Comparison of ENCODE assay signal across 7 cellular contexts in the genomic region with DNA sequence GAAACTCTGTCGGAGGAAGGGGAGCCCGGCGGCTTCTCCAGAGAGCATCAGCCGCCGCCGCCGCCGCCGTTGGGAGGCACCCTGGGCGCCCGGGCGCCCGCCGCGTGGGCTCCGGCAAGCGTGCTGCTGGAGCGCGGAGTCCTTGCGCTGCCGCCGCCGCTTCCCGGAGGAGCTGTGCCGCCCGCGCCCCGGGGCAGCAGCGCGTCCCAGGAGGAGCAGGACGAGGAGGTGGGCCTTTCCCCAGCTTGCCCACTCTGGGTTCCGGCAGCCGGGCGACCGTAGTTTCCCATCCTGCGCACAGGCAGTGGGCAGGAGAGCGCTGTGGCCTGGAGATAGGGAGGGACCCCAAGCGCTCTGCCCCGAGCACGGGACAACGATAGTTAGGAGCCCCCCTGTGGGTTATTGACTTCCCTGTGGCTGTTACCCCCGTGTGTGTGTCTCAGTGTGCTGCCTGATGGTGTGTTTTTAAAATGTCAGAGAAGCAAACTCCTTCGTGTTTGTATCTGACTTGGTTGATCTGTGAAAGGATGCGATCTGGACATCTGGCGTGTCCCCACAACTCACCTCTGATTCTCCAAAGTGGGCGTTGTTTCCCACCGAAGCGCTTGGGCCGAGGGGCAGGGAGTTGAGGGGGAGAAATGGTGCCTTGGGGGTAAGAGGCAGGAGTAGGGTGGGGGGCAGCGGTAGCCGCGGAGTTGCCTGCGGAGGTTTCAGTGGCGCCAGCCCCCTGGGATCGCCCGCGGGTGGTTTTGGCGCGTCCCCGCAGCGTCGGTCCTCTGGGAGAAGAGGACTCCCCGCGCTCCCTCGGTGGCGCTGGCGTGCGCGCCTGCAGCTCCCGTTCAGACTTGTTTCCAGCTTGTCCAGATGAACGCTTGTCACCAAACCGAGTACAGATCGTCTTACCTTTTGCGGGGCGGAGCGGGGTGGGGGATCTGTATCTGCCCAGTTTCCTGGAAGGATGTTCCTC. TPM values are rescaled to one million over a fixed set of nuclear protein-coding genes. Genes with fewer than 3 reads are reported as not detected.
DNase-seq lines count a peak whose midpoint lies in the region; ATAC-seq and TF ChIP-seq lines count a peak whose summit lies in the region.

No MANE protein-coding gene starts in this region.

- no peak overlapping the region for H2BK20ac ChIP-seq in H9 (ENCODE audit: low read depth, low read length, poor library complexity, severe bottlenecking)

- peak overlapping the region; percentile 64 for H3K4me3 ChIP-seq in GM06990 (replicated peaks; ENCODE audit: low read depth, low read length)
- H3K4me3 ChIP-seq in right cardiac atrium (ENCODE audit: low read length) = peak overlapping the region; percentile 70

- H2AK5ac ChIP-seq in H9 (ENCODE audit: insufficient read length, low read length) = no peak overlapping the region

- ATAC-seq in activated naive CD8-positive, alpha-beta T cell treated with anti-CD3 and anti-CD28 coated beads, Interleukin-2, amount 10 ng/mL, durations not matched to agents 7 days and 5 days (ENCODE audit: low read depth) = peak; percentile 12
- ATAC-seq in right cardiac atrium (peak; percentile 42 to 45), GM18517 (IDR thresholded peaks at IDR 0.05; ENCODE audit: unreplicated experiment) (no peak)

- no peak overlapping the region for H3K23ac ChIP-seq in H9 (ENCODE audit: insufficient read length, low read depth, low read length)

- H2BK15ac ChIP-seq in H9 (ENCODE audit: low read depth, low read length) = no peak overlapping the region

- H3K36me3 Mint-ChIP-seq in H9 (ENCODE audit: insufficient read depth in 1 of 3, low read depth in 3 of 3) = no peaks in the 10 kb centered on the region; a peak in 1 of 7 replicates
- H3K36me3 Mint-ChIP-seq in activated naive CD8-positive, alpha-beta T cell treated with anti-CD3 and anti-CD28 coated beads, Interleukin-2, amount 10 ng/mL, durations not matched to agents 7 days and 5 days = no peaks in the 10 kb centered on the region
- H3K36me3 Mint-ChIP-seq in progenitor cell of endocrine pancreas (ENCODE audit: insufficient read depth) = no peaks in the 10 kb centered on the region

- DNase-seq in GM06990 (ENCODE audit: extremely low read depth, insufficient read length) (peak; percentile 25), H9 (peak; percentile 65), NCI-H2029 treated with DMSO at 0.1 percent for 48 hours (lab: John Stamatoyannopoulos, UW) (peak; percentile 32), right cardiac atrium (peak; percentile 38 to 79 (median 79)), progenitor cell of endocrine pancreas (ENCODE audit: low spot score, unreplicated experiment) (peak; percentile 41)
- peak; percentile 43 for DNase-seq in activated naive CD8-positive, alpha-beta T cell treated with anti-CD3 and anti-CD28 coated beads, Interleukin-2, amount 10 ng/mL, durations not matched to agents 7 days and 5 days

- no peak overlapping the region for H3K18ac ChIP-seq in H9 (ENCODE audit: insufficient read length, low read depth, low read length)

- H3K27me3 Mint-ChIP-seq in H9 (ENCODE audit: low read depth) = peaks cover 85% of the 10 kb centered on the region
- peaks cover 65% of the 10 kb centered on the region for H3K27me3 Mint-ChIP-seq in activated naive CD8-positive, alpha-beta T cell treated with anti-CD3 and anti-CD28 coated beads, Interleukin-2, amount 10 ng/mL, durations not matched to agents 7 days and 5 days
- H3K27me3 Mint-ChIP-seq in progenitor cell of endocrine pancreas = peaks cover 22% of the 10 kb centered on the region

- no peak overlapping the region for H2BK120ac ChIP-seq in H9 (ENCODE audit: low read depth, low read length, poor library complexity, severe bottlenecking)

- H2AFZ ChIP-seq in H9 (ENCODE audit: low read length) = no peak overlapping the region

- TF ChIP-seq CTCF in GM06990 (IDR thresholded peaks at IDR 0.05; ENCODE audit: insufficient read depth, low read length, poor library complexity, severe bottlenecking) = peak; percentile 17
- no peak for TF ChIP-seq CTCF in H9 (conservative IDR thresholded peaks at IDR 0.05)
- no peak for TF ChIP-seq CTCF in progenitor cell of endocrine pancreas (IDR thresholded peaks at IDR 0.05; ENCODE audit: unreplicated experiment)

- H3K4me1 Mint-ChIP-seq in H9 = peaks cover 14 to 18% of the 10 kb centered on the region in 2 experiments
- peaks cover 19% of the 10 kb centered on the region for H3K4me1 Mint-ChIP-seq in activated naive CD8-positive, alpha-beta T cell treated with anti-CD3 and anti-CD28 coated beads, Interleukin-2, amount 10 ng/mL, durations not matched to agents 7 days and 5 days
- peaks cover 22% of the 10 kb centered on the region for H3K4me1 Mint-ChIP-seq in progenitor cell of endocrine pancreas (ENCODE audit: low read depth)

- H2BK12ac ChIP-seq in H9 (ENCODE audit: insufficient read length, low read depth, low read length) = no peak overlapping the region

- no peaks in the 10 kb centered on the region; a peak in 1 of 5 replicates for H3K9me3 Mint-ChIP-seq in H9
- no peaks in the 10 kb centered on the region for H3K9me3 Mint-ChIP-seq in activated naive CD8-positive, alpha-beta T cell treated with anti-CD3 and anti-CD28 coated beads, Interleukin-2, amount 10 ng/mL, durations not matched to agents 7 days and 5 days
- H3K9me3 Mint-ChIP-seq in progenitor cell of endocrine pancreas (ENCODE audit: low read depth) = no peaks in the 10 kb centered on the region

- no peak overlapping the region for H3K56ac ChIP-seq in H9 (ENCODE audit: insufficient read length, low read depth, low read length)

- H3K9me3 ChIP-seq in H9 (ENCODE audit: control insufficient read depth, low read depth, low read length) = no peaks in the 10 kb centered on the region
- no peaks in the 10 kb centered on the region for H3K9me3 ChIP-seq in right cardiac atrium (ENCODE audit: control insufficient read depth, low read length)

- H3T11ph ChIP-seq in H9 (ENCODE audit: low read length) = no peak overlapping the region

- H3K4me1 ChIP-seq in H9 (ENCODE audit: insufficient read depth, low read length) (no peaks in the 10 kb centered on the region), right cardiac atrium (ENCODE audit: control insufficient read depth, insufficient read depth, low read length) (peaks cover 1% of the 10 kb centered on the region)

- no peak overlapping the region for H3K4ac ChIP-seq in H9 (ENCODE audit: low read depth, low read length)

- H4K20me1 ChIP-seq in H9 (ENCODE audit: control insufficient read depth, insufficient read depth, insufficient read length) = no peaks in the 10 kb centered on the region

- intact Hi-C loops in right cardiac atrium (cut with DNase I) = loop anchor here in 1 of 4 donors (10.0 kb wide), 1 partner anchor 148 kb away; no protein-coding TSS in a partner anchor

- H3K79me2 ChIP-seq in H9 (ENCODE audit: insufficient read depth, low read length) = no peaks in the 10 kb centered on the region

- H3K27ac Mint-ChIP-seq in H9 (no peak overlapping the region), progenitor cell of endocrine pancreas (peak overlapping the region; percentile 25)
- H3K27ac Mint-ChIP-seq in activated naive CD8-positive, alpha-beta T cell treated with anti-CD3 and anti-CD28 coated beads, Interleukin-2, amount 10 ng/mL, durations not matched to agents 7 days and 5 days = no peak overlapping the region

- no peak overlapping the region for H3K14ac ChIP-seq in H9 (ENCODE audit: insufficient read depth, low read length)

- H3K4me2 ChIP-seq in H9 (ENCODE audit: insufficient read depth, insufficient read length, low read length) = peak overlapping the region; percentile 96

- no peak overlapping the region for H4K5ac ChIP-seq in H9 (ENCODE audit: insufficient read length, low read depth, low read length)

- H3K9ac ChIP-seq in H9 (ENCODE audit: extremely low read depth, insufficient read length, low read length) = no peak overlapping the region

- no CpG with 5 or more reads among the region's 76 CpGs for whole genome bisulfite sequencing in H9 (ENCODE audit: extremely low coverage, insufficient read length, low lambda C conversion rate)
- WGBS in right cardiac atrium = under 1% methylated on average over 76 of the region's 76 CpGs

- H3K27ac ChIP-seq in H9 (ENCODE audit: insufficient read length, low read depth, low read length) (no peak overlapping the region), right cardiac atrium (ENCODE audit: low read length) (no peak overlapping the region)

- H4K91ac ChIP-seq in H9 (ENCODE audit: insufficient read length, low read depth, low read length) = no peak overlapping the region

- H3K23me2 ChIP-seq in H9 (ENCODE audit: insufficient read length, low read depth, low read length, poor library complexity, severe bottlenecking) = peaks cover 9% of the 10 kb centered on the region

- H4K8ac ChIP-seq in H9 (replicated peaks; ENCODE audit: insufficient read length, low read depth, low read length) = no peak overlapping the region

- no peak overlapping the region for H2BK5ac ChIP-seq in H9 (ENCODE audit: insufficient read length, low read length)

- H3K4me3 Mint-ChIP-seq in H9 (peak overlapping the region; percentile 73 to 91), progenitor cell of endocrine pancreas (ENCODE audit: low read depth) (peak overlapping the region; percentile 90)
- H3K4me3 Mint-ChIP-seq in activated naive CD8-positive, alpha-beta T cell treated with anti-CD3 and anti-CD28 coated beads, Interleukin-2, amount 10 ng/mL, durations not matched to agents 7 days and 5 days = peak overlapping the region; percentile 83

- no peaks in the 10 kb centered on the region for H3K79me1 ChIP-seq in H9 (ENCODE audit: insufficient read depth, low read depth, low read length, poor library complexity, severe bottlenecking)

- POLR2A ChIA-PET in activated naive CD8-positive, alpha-beta T cell treated with anti-CD3 and anti-CD28 coated beads, Interleukin-2, amount 10 ng/mL, durations not matched to agents 7 days and 5 days (lab: Charles Lee) = no interaction called here

- H3K27me3 ChIP-seq in GM06990 (replicated peaks; ENCODE audit: control insufficient read depth, insufficient read depth, low read length) = no peaks in the 10 kb centered on the region; the same call in none of the 2 replicates
- peaks cover 21% of the 10 kb centered on the region for H3K27me3 ChIP-seq in H9 (ENCODE audit: insufficient read depth, low read length)
- H3K27me3 ChIP-seq in right cardiac atrium (ENCODE audit: control insufficient read depth, insufficient read depth) = no peaks in the 10 kb centered on the region

- no peaks in the 10 kb centered on the region for H3K36me3 ChIP-seq in GM06990 (ENCODE audit: control insufficient read depth, insufficient read depth, low read length)

RNA-seq across cellular contexts. Expression of a gene that starts 0.9 kb away (rescaled TPM):
- total RNA-seq in H9 (2021) (3.7 and 4.3 TPM in 2 replicates), right cardiac atrium (10 to 100 TPM; 46.8 to 71.5 (median 57.1) TPM), progenitor cell of endocrine pancreas (45.3 and 50.8 TPM in 2 replicates)
- total RNA-seq in activated naive CD8-positive, alpha-beta T cell treated with anti-CD3 and anti-CD28 coated beads, Interleukin-2, amount 10 ng/mL, durations not matched to agents 7 days and 5 days = 10 to 100 TPM; 13.4 to 14.3 TPM
- polyA plus RNA-seq in right cardiac atrium = 18.9 TPM

Comparison
In these comparisons a context has a peak if more than half of its experiments do, and no peak if none do; other contexts are left out.
1. DNase-seq: peak in every context shown above with its lines; median percentile 79 in right cardiac atrium; 65 in H9; 43 in activated naive CD8-positive, alpha-beta T cell treated with anti-CD3 and anti-CD28 coated beads, Interleukin-2, amount 10 ng/mL, durations not matched to agents 7 days and 5 days; 41 in progenitor cell of endocrine pancreas; 32 in NCI-H2029 treated with DMSO at 0.1 percent for 48 hours; 25 in GM06990.